In the genomic region with DNA sequence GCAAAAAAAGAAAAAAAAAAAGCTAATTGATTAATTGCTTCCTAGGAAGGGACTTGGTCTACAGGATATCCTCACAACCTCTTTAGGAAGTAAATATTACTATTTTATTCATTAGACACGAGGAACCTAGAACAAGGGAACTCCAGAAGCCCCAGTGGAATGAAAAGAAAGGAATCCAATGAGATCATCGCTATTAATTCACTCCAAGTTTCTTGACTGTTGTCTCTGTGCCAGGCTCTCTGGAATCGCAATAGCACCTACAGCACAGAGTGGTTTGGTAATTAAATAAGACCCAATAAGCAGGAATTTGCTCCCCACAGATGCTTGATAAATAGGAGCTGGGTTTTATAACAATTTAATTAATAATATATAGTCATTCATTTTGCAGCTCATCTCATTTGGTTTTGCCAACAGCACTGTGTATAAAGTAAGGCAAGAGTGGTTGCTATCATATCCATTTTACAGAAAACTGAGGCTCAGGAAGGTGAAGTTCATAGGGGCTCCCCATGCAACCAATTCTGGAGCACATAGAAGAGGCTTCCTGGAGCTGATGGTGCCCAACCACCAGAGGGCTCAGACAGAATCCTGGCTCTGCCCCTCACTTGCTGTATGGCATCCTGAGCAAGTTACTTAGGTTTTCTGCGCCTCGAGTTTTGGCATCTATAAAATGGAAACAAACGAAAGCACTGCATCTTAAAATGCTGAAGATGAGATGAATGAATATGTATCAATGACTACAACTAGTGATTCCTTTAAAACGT, we compare ENCODE assay signal across 21 cellular contexts.
A peak's percentile ranks its signal among the peaks of the same experiment; 100 is the strongest.
DNase-seq lines count a peak whose midpoint lies in the region; ATAC-seq, FAIRE-seq and TF ChIP-seq lines count a peak whose summit lies in the region.
"Had no signal": no experiment of that assay in that cellular context is flagged by ENCODE, and none has a peak within 500 bp of the region (broad histone marks: within the 10 kb centered on the region; RNA-seq: fewer than 3 reads in every experiment).

No MANE protein-coding gene starts in this region.

- CTCF ChIA-PET in A549 (lab: Yijun Ruan, JAX), result interaction anchor here (0.6 to 8.4 kb wide), 7 partner anchors 11 to 861 kb away, joined by 3 to 67 read pairs (median 3); no protein-coding TSS in a partner anchor
- CTCF ChIA-PET in Calu3 (lab: Charles Lee), result interaction anchor here (0.6 to 1.6 kb wide), 2 partner anchors 16 to 1206 kb away, joined by 3 to 4 read pairs; no protein-coding TSS in a partner anchor
- CTCF ChIA-PET in Panc1 (lab: Charles Lee), result interaction anchor here (0.6 to 1.0 kb wide), 2 partner anchors 851 to 1438 kb away, joined by 4 to 6 read pairs; no protein-coding TSS in a partner anchor

- no peak for DNase-seq in A549 (ENCODE audit: low read depth in 1 of 2, low spot score in 1 of 2)
- DNase-seq in Calu3, result peak; percentile 25
- no peak for DNase-seq in Panc1 (ENCODE audit: low read depth, low spot score)
- DNase-seq in heart right ventricle, result no peak
- DNase-seq in mesothelial cell of epicardium (ENCODE audit: low spot score in 2 of 2, unreplicated experiment in 2 of 2), result no peak
- DNase-seq in uterus, result no peak
- no peak for DNase-seq in trophoblast cell
- no peak for DNase-seq in HPDE6-E6E7 (ENCODE audit: extremely low spot score)
- DNase-seq: activated CD4-positive, alpha-beta T cell treated with anti-CD3 and anti-CD28 coated beads, Interleukin-2, amount 10 ng/mL, durations not matched to agents 7 days and 5 days; activated CD8-positive, alpha-beta memory T cell treated with anti-CD3 and anti-CD28 coated beads, Interleukin-2, amount 50 U/mL, for 4 hours; foreskin melanocyte; NCI-H1694; NCI-H345; NK-92 treated with Interleukin-12 subunit alpha and Interleukin-12 subunit beta, amount 100 ng/mL, for 24 hours; stimulated activated CD4-positive, alpha-beta T cell treated with anti-CD3 and anti-CD28 coated beads, Interleukin-4, amount 100 ng/mL, for 4 hours; substantia nigra had no signal

- H2AK5ac ChIP-seq in trophoblast cell (ENCODE audit: low read length), result no peak overlapping the region

- no peaks in the 10 kb centered on the region for H3K9me3 ChIP-seq in A549
- no peaks in the 10 kb centered on the region for H3K9me3 ChIP-seq in Panc1 (ENCODE audit: control insufficient read depth, insufficient read depth, low read depth, low read length)
- no peaks in the 10 kb centered on the region for H3K9me3 ChIP-seq in heart right ventricle
- H3K9me3 ChIP-seq in uterus, result no peaks in the 10 kb centered on the region
- H3K9me3 ChIP-seq in trophoblast cell (ENCODE audit: insufficient read depth, low read depth, low read length), result no peaks in the 10 kb centered on the region
- H3K9me3 ChIP-seq: prostate gland had no signal

- no peak overlapping the region for H3K4ac ChIP-seq in trophoblast cell (ENCODE audit: low read depth, low read length)

- no peak overlapping the region for H3K14ac ChIP-seq in trophoblast cell (ENCODE audit: low read length)

- POLR2A ChIA-PET in A549 (lab: Yijun Ruan, JAX) (no interaction called here), Panc1 (lab: Charles Lee) (no interaction called here)

- H3K27ac ChIP-seq in A549 (peak overlapping the region in 1 of 2 experiments; percentile 53; a peak in 1 of 6 replicates), Panc1 (ENCODE audit: low read length) (no peak overlapping the region), heart right ventricle (no peak overlapping the region), uterus (no peak overlapping the region), trophoblast cell (ENCODE audit: low read depth, low read length) (no peak overlapping the region)
- H3K27ac ChIP-seq: RWPE1 had no signal

- TF ChIP-seq RAD21 in A549 (conservative IDR thresholded peaks at IDR 0.05 in 1 of 2, IDR thresholded peaks at IDR 0.05 in 1 of 2), result no peak; a peak in 1 of 5 replicates

- no peak overlapping the region for H2BK12ac ChIP-seq in trophoblast cell (ENCODE audit: low read length)

- 36% methylated on average over 7 of the region's 7 CpGs for WGBS in A549 (ENCODE audit: missing lambda C conversion rate)
- WGBS in heart right ventricle, 2 donors, result 56 to 62% methylated on average over 7 of the region's 7 CpGs
- no CpG with 5 or more reads among the region's 7 CpGs for WGBS in trophoblast cell (ENCODE audit: extremely low coverage, insufficient coverage, insufficient read length)

- no peak overlapping the region for H2AFZ ChIP-seq in trophoblast cell (ENCODE audit: insufficient read depth, low read length, poor library complexity)

- H3K9me3 Mint-ChIP-seq in Calu3 (ENCODE audit: low read depth, unreplicated experiment), result peaks cover 3% of the 10 kb centered on the region
- peaks cover 4% of the 10 kb centered on the region for H3K9me3 Mint-ChIP-seq in mesothelial cell of epicardium
- H3K9me3 Mint-ChIP-seq: activated CD4-positive, alpha-beta T cell treated with anti-CD3 and anti-CD28 coated beads, Interleukin-2, amount 10 ng/mL, durations not matched to agents 7 days and 5 days; nephron had no signal

- in situ Hi-C loops in Panc1 (cut with HindIII; ENCODE audit: low pct_unique_long_range_greater_than_20kb, low sequenced_read_pairs), result no loop called here

- H3K4me1 ChIP-seq in A549, result no peaks in the 10 kb centered on the region
- H3K4me1 ChIP-seq in Panc1 (ENCODE audit: control insufficient read depth, insufficient read depth, low read length), result no peaks in the 10 kb centered on the region
- H3K4me1 ChIP-seq in heart right ventricle, result peaks cover 0 to 11% (median 7%) of the 10 kb centered on the region in 9 donors
- no peaks in the 10 kb centered on the region for H3K4me1 ChIP-seq in uterus
- H3K4me1 ChIP-seq in trophoblast cell (ENCODE audit: control insufficient read depth in 1 of 2, insufficient read depth in 2 of 2, low read length in 2 of 2), result no peaks in the 10 kb centered on the region
- H3K4me1 ChIP-seq: prostate gland had no signal

- H2BK120ac ChIP-seq in trophoblast cell (ENCODE audit: insufficient read depth, low read length, poor library complexity), result no peak overlapping the region

- no peak overlapping the region for H4K8ac ChIP-seq in trophoblast cell (ENCODE audit: low read depth, low read length)

- H4K12ac ChIP-seq in trophoblast cell (ENCODE audit: low read depth, low read length), result no peak overlapping the region

- no peak for TF ChIP-seq EP300 in A549 (IDR thresholded peaks at IDR 0.05)

- no peaks in the 10 kb centered on the region for H3K79me2 ChIP-seq in trophoblast cell (ENCODE audit: control insufficient read depth, insufficient read depth, low read length, poor library complexity)

- no peaks in the 10 kb centered on the region for H3K36me3 Mint-ChIP-seq in Calu3 (ENCODE audit: insufficient read depth, unreplicated experiment)
- no peaks in the 10 kb centered on the region for H3K36me3 Mint-ChIP-seq in mesothelial cell of epicardium
- H3K36me3 Mint-ChIP-seq: brain had no signal

- TF ChIP-seq POLR2A in A549 (IDR thresholded peaks at IDR 0.05; ENCODE audit: low read length), result no peak
- TF ChIP-seq POLR2A in uterus (IDR thresholded peaks at IDR 0.05), result no peak

- H2BK5ac ChIP-seq in trophoblast cell (ENCODE audit: low read depth, low read length, poor library complexity), result no peak overlapping the region

- ATAC-seq in A549 (peak; percentile 77 to 85; a peak in 4 of 6 replicates), Panc1 (no peak), heart right ventricle (peak in 6 of 8 donors; percentile 44 to 78 (median 72))

- FAIRE-seq in A549 (lab: Jason Lieb, UNC), result no peak
- FAIRE-seq: endothelial cell of umbilical vein had no signal

- H3K9ac ChIP-seq in trophoblast cell (ENCODE audit: low read length), result no peak overlapping the region

- intact Hi-C loops in Calu3 (cut with micrococcal nuclease; ENCODE audit: unreplicated experiment), result no loop called here
- intact Hi-C loops in Panc1 (cut with micrococcal nuclease; ENCODE audit: unreplicated experiment), result no loop called here
- intact Hi-C loops in heart right ventricle (cut with DNase I), result no loop called here
- intact Hi-C loops in uterus (cut with DNase I; ENCODE audit: low total_unique reads), result no loop called here

- H3K27me3 ChIP-seq in Panc1 (ENCODE audit: control insufficient read depth, insufficient read depth, low read length) (peaks cover 7% of the 10 kb centered on the region), heart right ventricle (peaks cover 0 to 11% (median 0%) of the 10 kb centered on the region in 7 donors), uterus (no peaks in the 10 kb centered on the region), trophoblast cell (ENCODE audit: insufficient read depth, low read length) (no peaks in the 10 kb centered on the region)

- H4K91ac ChIP-seq in trophoblast cell (ENCODE audit: low read depth, low read length), result no peak overlapping the region

- H3K4me3 Mint-ChIP-seq in Calu3 (ENCODE audit: low read depth, unreplicated experiment) (no peak overlapping the region), mesothelial cell of epicardium (no peak overlapping the region)
- H3K4me3 Mint-ChIP-seq: activated CD4-positive, alpha-beta T cell treated with anti-CD3 and anti-CD28 coated beads, Interleukin-2, amount 10 ng/mL, durations not matched to agents 7 days and 5 days; brain; nephron had no signal

- H3K36me3 ChIP-seq in Panc1 (ENCODE audit: control insufficient read depth, insufficient read depth, low read length), result no peaks in the 10 kb centered on the region
- no peaks in the 10 kb centered on the region for H3K36me3 ChIP-seq in heart right ventricle
- H3K36me3 ChIP-seq in uterus, result no peaks in the 10 kb centered on the region
- H3K36me3 ChIP-seq in trophoblast cell (ENCODE audit: control insufficient read depth in 1 of 2, insufficient read depth in 2 of 2, low read length in 2 of 2), result no peaks in the 10 kb centered on the region
- H3K36me3 ChIP-seq: prostate gland had no signal

- H3K23ac ChIP-seq in trophoblast cell (ENCODE audit: low read length), result no peak overlapping the region

- H3K4me1 Mint-ChIP-seq in Calu3 (ENCODE audit: low read depth, unreplicated experiment) (no peaks in the 10 kb centered on the region), mesothelial cell of epicardium (peaks cover 16% of the 10 kb centered on the region)
- H3K4me1 Mint-ChIP-seq: activated CD4-positive, alpha-beta T cell treated with anti-CD3 and anti-CD28 coated beads, Interleukin-2, amount 10 ng/mL, durations not matched to agents 7 days and 5 days; brain; nephron had no signal

- H3K27ac Mint-ChIP-seq in Calu3 (ENCODE audit: unreplicated experiment) (no peak overlapping the region), mesothelial cell of epicardium (no peak overlapping the region)
- H3K27ac Mint-ChIP-seq: activated CD4-positive, alpha-beta T cell treated with anti-CD3 and anti-CD28 coated beads, Interleukin-2, amount 10 ng/mL, durations not matched to agents 7 days and 5 days; brain; nephron had no signal

- H3K18ac ChIP-seq in trophoblast cell (ENCODE audit: low read length), result no peak overlapping the region

- BruUV-seq in Calu3 (replicated peaks; lab: Mats Ljungman, UMichigan) (no TSS peak), Panc1 (replicated peaks; lab: Mats Ljungman, UMichigan) (no TSS peak)

- TF ChIP-seq CTCF in A549 (IDR thresholded peaks at IDR 0.05), result no peak
- no peak for TF ChIP-seq CTCF in Calu3 (IDR thresholded peaks at IDR 0.05; ENCODE audit: unreplicated experiment)
- TF ChIP-seq CTCF in Panc1 (IDR thresholded peaks at IDR 0.05), result peak; percentile 37
- peak in 2 of 9 donors; percentile 13 to 17 for TF ChIP-seq CTCF in heart right ventricle (IDR thresholded peaks at IDR 0.05)
- TF ChIP-seq CTCF in mesothelial cell of epicardium (IDR thresholded peaks at IDR 0.05; ENCODE audit: unreplicated experiment), result no peak
- no peak for TF ChIP-seq CTCF in uterus (IDR thresholded peaks at IDR 0.05)

- H3K27me3 Mint-ChIP-seq in Calu3 (ENCODE audit: unreplicated experiment) (peaks cover 47% of the 10 kb centered on the region), mesothelial cell of epicardium (ENCODE audit: low read depth) (no peaks in the 10 kb centered on the region)

- H3K4me3 ChIP-seq in A549 (no peak overlapping the region), Panc1 (ENCODE audit: low read depth in 2 of 2, low read length in 2 of 2) (no peak overlapping the region), heart right ventricle (no peak overlapping the region), uterus (no peak overlapping the region), trophoblast cell (ENCODE audit: low read depth, low read length) (no peak overlapping the region)
- H3K4me3 ChIP-seq: prostate gland had no signal

- H3K4me2 ChIP-seq in A549 (no peak overlapping the region), trophoblast cell (ENCODE audit: low read length) (no peak overlapping the region)

- H3K79me1 ChIP-seq in trophoblast cell (ENCODE audit: low read length), result no peaks in the 10 kb centered on the region
